24 cellular contexts compared by ENCODE assay signal in genomic region chr18:8659609-8660242, GRCh38. TPM values are rescaled to one million over a fixed set of nuclear protein-coding genes. Genes with fewer than 3 reads are reported as not detected.
DNase-seq lines count a peak whose midpoint lies in the region; ATAC-seq and TF ChIP-seq lines count a peak whose summit lies in the region.
"Had no signal": no experiment of that assay in that cellular context is flagged by ENCODE, and none has a peak within 500 bp of the region (broad histone marks: within the 10 kb centered on the region; RNA-seq: fewer than 3 reads in every experiment).

No MANE protein-coding gene starts in this region.

- H3K9me3 ChIP-seq in H9 (ENCODE audit: control insufficient read depth, low read depth, low read length), result no peaks in the 10 kb centered on the region
- no peaks in the 10 kb centered on the region for H3K9me3 ChIP-seq in neuronal stem cell (replicated peaks in 1 of 2; ENCODE audit: control insufficient read depth in 2 of 2, insufficient read depth in 1 of 2, low read depth in 1 of 2, low read length in 2 of 2)
- H3K9me3 ChIP-seq: suprapubic skin, uterus had no signal

- H4K8ac ChIP-seq in H9 (replicated peaks; ENCODE audit: insufficient read length, low read depth, low read length) (no peak overlapping the region), neuronal stem cell (ENCODE audit: low read depth, low read length) (no peak overlapping the region)

- TF ChIP-seq CTCF in H9 (conservative IDR thresholded peaks at IDR 0.05), result no peak
- no peak for TF ChIP-seq CTCF in WTC11 (IDR thresholded peaks at IDR 0.05)

- H3K36me3 Mint-ChIP-seq in H9 (ENCODE audit: insufficient read depth in 1 of 3, low read depth in 3 of 3), result no peaks in the 10 kb centered on the region
- no peaks in the 10 kb centered on the region for H3K36me3 Mint-ChIP-seq in WTC11
- H3K36me3 Mint-ChIP-seq: stimulated activated naive B cell treated with anti-CD40 and anti-IgM and Interleukin-4, amounts not matched to agents 10 μg/mL and 1 μg/mL and 100 μg/mL, for 72 hours had no signal

- H2AK5ac ChIP-seq in H9 (ENCODE audit: insufficient read length, low read length) (no peak overlapping the region), neuronal stem cell (ENCODE audit: low read depth, low read length) (no peak overlapping the region)

- no peaks in the 10 kb centered on the region for H3K79me1 ChIP-seq in H9 (ENCODE audit: insufficient read depth, low read depth, low read length, poor library complexity, severe bottlenecking)
- no peaks in the 10 kb centered on the region for H3K79me1 ChIP-seq in neuronal stem cell (ENCODE audit: low read depth, low read length)

- H3K14ac ChIP-seq in H9 (ENCODE audit: insufficient read depth, low read length), result peak overlapping the region; percentile 65
- H3K14ac ChIP-seq in neuronal stem cell (ENCODE audit: low read length), result no peak overlapping the region

- H3K18ac ChIP-seq in H9 (ENCODE audit: insufficient read length, low read depth, low read length), result peak overlapping the region; percentile 66
- peak overlapping the region; percentile 30 for H3K18ac ChIP-seq in neuronal stem cell (ENCODE audit: low read length)

- H3K4ac ChIP-seq in H9 (ENCODE audit: low read depth, low read length), result no peak overlapping the region
- H3K4ac ChIP-seq in neuronal stem cell (ENCODE audit: low read length), result no peak overlapping the region

- H3K27ac ChIP-seq in H9 (ENCODE audit: insufficient read length, low read depth, low read length), result no peak overlapping the region
- no peak overlapping the region for H3K27ac ChIP-seq in neuronal stem cell (replicated peaks; ENCODE audit: low read length)
- H3K27ac ChIP-seq: C4-2B, KMS-11, suprapubic skin, uterus had no signal

- no peaks in the 10 kb centered on the region for H3K23me2 ChIP-seq in H9 (ENCODE audit: insufficient read length, low read depth, low read length, poor library complexity, severe bottlenecking)

- H2BK12ac ChIP-seq in H9 (ENCODE audit: insufficient read length, low read depth, low read length) (no peak overlapping the region), neuronal stem cell (ENCODE audit: low read length) (peak overlapping the region; percentile 5)

- no peaks in the 10 kb centered on the region for H3K79me2 ChIP-seq in H9 (ENCODE audit: insufficient read depth, low read length)

- H3K4me1 Mint-ChIP-seq in H9 (peaks cover 49 to 52% of the 10 kb centered on the region in 2 experiments), WTC11 (peaks cover 49% of the 10 kb centered on the region)

- no peak overlapping the region for H4K91ac ChIP-seq in H9 (ENCODE audit: insufficient read length, low read depth, low read length)
- no peak overlapping the region for H4K91ac ChIP-seq in neuronal stem cell (ENCODE audit: low read depth, low read length, poor library complexity)

- no peak overlapping the region for H3K4me3 ChIP-seq in neuronal stem cell (ENCODE audit: low read length in 2 of 2)
- H3K4me3 ChIP-seq: suprapubic skin, uterus had no signal

- no peak overlapping the region for H3K9ac ChIP-seq in H9 (ENCODE audit: extremely low read depth, insufficient read length, low read length)
- H3K9ac ChIP-seq in neuronal stem cell (ENCODE audit: low read depth, low read length, poor library complexity), result no peak overlapping the region
- H3K9ac ChIP-seq: KMS-11 had no signal

- ATAC-seq in WTC11 (no peak), HG02610 (IDR thresholded peaks at IDR 0.05; ENCODE audit: unreplicated experiment) (no peak), HG02852 (IDR thresholded peaks at IDR 0.05; ENCODE audit: unreplicated experiment) (no peak)
- ATAC-seq: activated CD4-positive, alpha-beta T cell treated with anti-CD3 and anti-CD28 coated beads for 36 hours; activated CD8-positive, alpha-beta T cell treated with anti-CD3 and anti-CD28 coated beads, Interleukin-2, amount 10 ng/mL, durations not matched to agents 7 days and 5 days; PC-3; Right ventricle myocardium inferior; SK-N-SH treated with all-trans-retinoic acid at 6 μM for 48 hours; stimulated activated naive B cell treated with anti-CD40 and anti-IgM and Interleukin-4, amounts not matched to agents 10 μg/mL and 1 μg/mL and 100 μg/mL, for 72 hours had no signal

- H3K4me1 ChIP-seq in H9 (ENCODE audit: insufficient read depth, low read length) (peaks cover 7% of the 10 kb centered on the region), neuronal stem cell (ENCODE audit: control insufficient read depth in 2 of 2, insufficient read depth in 1 of 2, low read depth in 1 of 2, low read length in 2 of 2) (peaks cover 16 to 34% of the 10 kb centered on the region in 2 donors)
- H3K4me1 ChIP-seq: suprapubic skin, uterus had no signal

- no peak overlapping the region for H2BK120ac ChIP-seq in H9 (ENCODE audit: low read depth, low read length, poor library complexity, severe bottlenecking)
- H2BK120ac ChIP-seq in neuronal stem cell (ENCODE audit: low read depth, low read length), result no peak overlapping the region

- no peak overlapping the region for H3K4me3 Mint-ChIP-seq in H9
- H3K4me3 Mint-ChIP-seq in WTC11, result no peak overlapping the region
- H3K4me3 Mint-ChIP-seq: activated CD4-positive, alpha-beta T cell treated with anti-CD3 and anti-CD28 coated beads for 36 hours; activated CD8-positive, alpha-beta T cell treated with anti-CD3 and anti-CD28 coated beads, Interleukin-2, amount 10 ng/mL, durations not matched to agents 7 days and 5 days; stimulated activated naive B cell treated with anti-CD40 and anti-IgM and Interleukin-4, amounts not matched to agents 10 μg/mL and 1 μg/mL and 100 μg/mL, for 72 hours had no signal

- H3K56ac ChIP-seq in H9 (ENCODE audit: insufficient read length, low read depth, low read length), result no peak overlapping the region

- no peak overlapping the region for H3K4me2 ChIP-seq in H9 (ENCODE audit: insufficient read depth, insufficient read length, low read length)
- H3K4me2 ChIP-seq in neuronal stem cell (ENCODE audit: insufficient read depth, low read length, poor library complexity, severe bottlenecking), result no peak overlapping the region
- H3K4me2 ChIP-seq: KMS-11 had no signal

- H2AFZ ChIP-seq in H9 (ENCODE audit: low read length) (no peak overlapping the region), neuronal stem cell (ENCODE audit: low read length) (no peak overlapping the region)

- H2BK20ac ChIP-seq in H9 (ENCODE audit: low read depth, low read length, poor library complexity, severe bottlenecking), result no peak overlapping the region

- no peaks in the 10 kb centered on the region for H3K36me3 ChIP-seq in neuronal stem cell (replicated peaks in 1 of 2; ENCODE audit: control insufficient read depth in 2 of 2, insufficient read depth in 2 of 2, low read length in 2 of 2)
- H3K36me3 ChIP-seq: suprapubic skin, uterus had no signal

- H3K27me3 ChIP-seq in H9 (ENCODE audit: insufficient read depth, low read length) (no peaks in the 10 kb centered on the region), neuronal stem cell (ENCODE audit: control insufficient read depth in 3 of 3, insufficient read depth in 3 of 3, low read depth in 1 of 3, low read length in 3 of 3) (no peaks in the 10 kb centered on the region)
- H3K27me3 ChIP-seq: suprapubic skin, uterus had no signal

- H2BK5ac ChIP-seq in H9 (ENCODE audit: insufficient read length, low read length), result no peak overlapping the region
- H2BK5ac ChIP-seq in neuronal stem cell (ENCODE audit: low read length), result no peak overlapping the region

- H3K9me3 Mint-ChIP-seq in H9, result no peaks in the 10 kb centered on the region; a peak in 1 of 5 replicates
- peaks cover 1% of the 10 kb centered on the region for H3K9me3 Mint-ChIP-seq in WTC11
- H3K9me3 Mint-ChIP-seq: stimulated activated naive B cell treated with anti-CD40 and anti-IgM and Interleukin-4, amounts not matched to agents 10 μg/mL and 1 μg/mL and 100 μg/mL, for 72 hours had no signal

- DNase-seq in H9 (peak; percentile 44), NCI-H1417 treated with DMSO at 0.1 percent for 48 hours (lab: John Stamatoyannopoulos, UW) (peak; percentile 3), WTC11 (ENCODE audit: low spot score) (no peak), neuronal stem cell (ENCODE audit: low spot score) (no peak), C1 segment of cervical spinal cord (lab: John Stamatoyannopoulos, UW) (no peak)
- DNase-seq: activated CD4-positive, alpha-beta T cell treated with anti-CD3 and anti-CD28 coated beads for 36 hours; activated CD8-positive, alpha-beta T cell treated with anti-CD3 and anti-CD28 coated beads, Interleukin-2, amount 10 ng/mL, durations not matched to agents 7 days and 5 days; activated gamma-delta T cell; central memory CD4-positive, alpha-beta T cell; MM.1S; NCI-H1694; NK-92 treated with Interleukin-12 subunit alpha and Interleukin-12 subunit beta, amount 100 ng/mL, for 24 hours; nucleus accumbens; PC-3; stimulated activated naive B cell treated with anti-CD40 and anti-IgM and Interleukin-4, amounts not matched to agents 10 μg/mL and 1 μg/mL and 100 μg/mL, for 72 hours; T-helper 2 cell; uterus had no signal

- WGBS in H9 (ENCODE audit: extremely low coverage, insufficient read length, low lambda C conversion rate), result no CpG with 5 or more reads among the region's 36 CpGs
- WGBS in neuronal stem cell (ENCODE audit: extremely low coverage in 2 of 2, insufficient read length in 2 of 2, insufficient replicate concordance in 1 of 2), 2 donors, result no CpG with 5 or more reads among the region's 36 CpGs

- H3K27me3 Mint-ChIP-seq in H9 (ENCODE audit: low read depth) (no peaks in the 10 kb centered on the region; the same call in 1 of the 2 replicates), WTC11 (ENCODE audit: low read depth) (peaks cover 2% of the 10 kb centered on the region; the same call in 1 of the 2 replicates)

- POLR2A ChIA-PET in WTC11 (lab: Charles Lee), result no interaction called here

- H2BK15ac ChIP-seq in H9 (ENCODE audit: low read depth, low read length) (no peak overlapping the region), neuronal stem cell (ENCODE audit: low read length) (peak overlapping the region; percentile 39)

- no peak overlapping the region; a peak in 3 of 7 replicates for H3K27ac Mint-ChIP-seq in H9
- H3K27ac Mint-ChIP-seq in WTC11, result peak overlapping the region; percentile 33; the same call in 1 of the 2 replicates
- H3K27ac Mint-ChIP-seq: activated CD4-positive, alpha-beta T cell treated with anti-CD3 and anti-CD28 coated beads for 36 hours; activated CD8-positive, alpha-beta T cell treated with anti-CD3 and anti-CD28 coated beads, Interleukin-2, amount 10 ng/mL, durations not matched to agents 7 days and 5 days; stimulated activated naive B cell treated with anti-CD40 and anti-IgM and Interleukin-4, amounts not matched to agents 10 μg/mL and 1 μg/mL and 100 μg/mL, for 72 hours had no signal

- CTCF ChIA-PET in WTC11 (lab: Charles Lee), result interaction anchor here (0.8 to 2.0 kb wide), 3 partner anchors 37 to 328 kb away, joined by 4 to 10 read pairs (median 6); no protein-coding TSS in a partner anchor

- H3K23ac ChIP-seq in H9 (ENCODE audit: insufficient read length, low read depth, low read length) (no peak overlapping the region), neuronal stem cell (ENCODE audit: low read depth, low read length, poor library complexity) (no peak overlapping the region)

- H4K5ac ChIP-seq in H9 (ENCODE audit: insufficient read length, low read depth, low read length), result no peak overlapping the region

- no peaks in the 10 kb centered on the region for H4K20me1 ChIP-seq in H9 (ENCODE audit: control insufficient read depth, insufficient read depth, insufficient read length)

- no peak overlapping the region for H3T11ph ChIP-seq in H9 (ENCODE audit: low read length)

RNA-seq across cellular contexts. Expression of gene MTCL1, which starts 45.6 kb away (rescaled TPM):
- 45.1 and 50.7 TPM in 2 replicates for total RNA-seq in H9 (2021)
- 50.0 to 64.3 TPM (median 52.9 TPM) in 3 replicates for total RNA-seq in WTC11 (2021)
- 8.9 TPM for polyA plus RNA-seq in neuronal stem cell (2013, experiment 1 of 2)
- polyA plus RNA-seq in neuronal stem cell (2013, experiment 2 of 2), result 8.7 TPM

RNA-seq across cellular contexts. Expression of gene RAB12, which starts 50.5 kb away (rescaled TPM):
- 49.4 and 51.3 TPM in 2 replicates for total RNA-seq in H9 (2021)
- total RNA-seq in WTC11 (2021), result 56.1 to 69.3 TPM (median 58.1 TPM) in 3 replicates
- 28.5 TPM for polyA plus RNA-seq in neuronal stem cell (2013, experiment 1 of 2)
- 28.9 TPM for polyA plus RNA-seq in neuronal stem cell (2013, experiment 2 of 2)

Comparison
In these comparisons a context has a peak if more than half of its experiments do, and no peak if none do; other contexts are left out.
1. DNase-seq: peak in H9 (single experiment) and NCI-H1417 treated with DMSO at 0.1 percent for 48 hours (single experiment); none in WTC11 (single experiment), neuronal stem cell (single experiment) and C1 segment of cervical spinal cord (0 of 14).